Comparison of ENCODE assay signal across 9 cellular contexts in genomic region chr7:37247881-37248280, GRCh38.
DNase-seq lines count a peak whose midpoint lies in the region; ATAC-seq, FAIRE-seq and TF ChIP-seq lines count a peak whose summit lies in the region.
"Had no signal": no experiment of that assay in that cellular context is flagged by ENCODE, and none has a peak within 500 bp of the region (broad histone marks: within the 10 kb centered on the region; RNA-seq: fewer than 3 reads in every experiment).

No MANE protein-coding gene starts in this region.

- no peaks in the 10 kb centered on the region for H3K36me3 ChIP-seq in right atrium auricular region
- H3K36me3 ChIP-seq: SJSA1 had no signal

- no peak for FAIRE-seq in urothelium cell line (lab: Jason Lieb, UNC)

- H3K27ac ChIP-seq in right atrium auricular region = no peak overlapping the region
- H3K27ac ChIP-seq: SJSA1 had no signal

- no peaks in the 10 kb centered on the region for H3K9me3 ChIP-seq in right atrium auricular region
- H3K9me3 ChIP-seq: SJSA1 had no signal

- H3K27me3 ChIP-seq in right atrium auricular region = no peaks in the 10 kb centered on the region
- H3K27me3 ChIP-seq: SJSA1 had no signal

- TF ChIP-seq CTCF in right atrium auricular region (IDR thresholded peaks at IDR 0.05) = no peak
- no peak for TF ChIP-seq CTCF in cardiac fibroblast (IDR thresholded peaks at IDR 0.05; ENCODE audit: low read depth, low read length)

- DNase-seq in Right ventricle myocardium inferior (ENCODE audit: missing footprints) (no peak), right atrium auricular region (ENCODE audit: low spot score) (no peak), cardiac fibroblast (ENCODE audit: low read depth in 2 of 2) (peak; percentile 36 to 76), kidney tubule cell (ENCODE audit: low spot score) (peak; percentile 23), urothelium cell line (ENCODE audit: low spot score) (peak; percentile 56), cortex of kidney (lab: John Stamatoyannopoulos, UW) (no peak), NCI-H1436 (lab: John Stamatoyannopoulos, UW) (no peak)

- no peaks in the 10 kb centered on the region for H3K4me1 ChIP-seq in right atrium auricular region
- H3K4me1 ChIP-seq: SJSA1 had no signal

- ATAC-seq in Right ventricle myocardium inferior (peak; percentile 84), HG02938 (IDR thresholded peaks at IDR 0.05; ENCODE audit: unreplicated experiment) (no peak)

- H3K4me3 ChIP-seq in right atrium auricular region = no peak overlapping the region
- H3K4me3 ChIP-seq in cardiac fibroblast (replicated peaks in 1 of 2; ENCODE audit: low read depth in 2 of 2, low read length in 2 of 2) = no peak overlapping the region
- H3K4me3 ChIP-seq: SJSA1 had no signal

- intact Hi-C loops in Right ventricle myocardium inferior (cut with DNase I) = no loop called here

Comparison
In these comparisons a context has a peak if more than half of its experiments do, and no peak if none do; other contexts are left out.
1. DNase-seq: peak in cardiac fibroblast (2 of 2), kidney tubule cell (single experiment) and urothelium cell line (single experiment); none in Right ventricle myocardium inferior (single experiment), right atrium auricular region (single experiment), cortex of kidney (single experiment) and NCI-H1436 (single experiment).